ENCODE assay signal across 8 cellular contexts in genomic region chr22:24247011-24247507, GRCh38. TPM values are rescaled to one million over a fixed set of nuclear protein-coding genes. Genes with fewer than 3 reads are reported as not detected.
DNase-seq lines count a peak whose midpoint lies in the region; ATAC-seq, FAIRE-seq and TF ChIP-seq lines count a peak whose summit lies in the region.

No MANE protein-coding gene starts in this region.

- peak overlapping the region; percentile 97 for H2BK20ac ChIP-seq in IMR-90 (ENCODE audit: low read depth, low read length)

- TF ChIP-seq POLR2A in IMR-90 (IDR thresholded peaks at IDR 0.05; ENCODE audit: low read depth, low read length) (0 out of 2 replicates have a peak, but pooled peaks have one; percentile 23), body of pancreas (IDR thresholded peaks at IDR 0.05) (no peak)

- H2BK5ac ChIP-seq in IMR-90 (ENCODE audit: low read depth, low read length, poor library complexity, severe bottlenecking) = peak overlapping the region; percentile 83

- in situ Hi-C loops in IMR-90 (cut with MboI; ENCODE audit: low sequenced_read_pairs) = no loop called here

- H3K4me1 ChIP-seq in IMR-90 (ENCODE audit: control insufficient read depth, insufficient read depth, low read length) (peaks cover 39% of the 10 kb centered on the region), body of pancreas (peaks cover 15% of the 10 kb centered on the region), stomach smooth muscle (ENCODE audit: control insufficient read depth, insufficient read depth, low read length) (peaks cover 25% of the 10 kb centered on the region)

- H2BK120ac ChIP-seq in IMR-90 (ENCODE audit: low read depth, low read length) = peak overlapping the region; percentile 97

- H2AFZ ChIP-seq in IMR-90 (replicated peaks; ENCODE audit: low read length, poor library complexity) = peak overlapping the region; percentile 83

- H3K27ac ChIP-seq in IMR-90 (ENCODE audit: insufficient read depth, low read length) (peak overlapping the region; percentile 93), body of pancreas (peak overlapping the region in 3 of 4 donors; percentile 32 to 62 (median 62)), stomach smooth muscle (ENCODE audit: low read length) (peak overlapping the region; percentile 55)

- H3K14ac ChIP-seq in IMR-90 (replicated peaks; ENCODE audit: low read depth, low read length) = peak overlapping the region; percentile 90

- H3K27me3 ChIP-seq in IMR-90 (ENCODE audit: control insufficient read depth, insufficient read depth, low read length) = no peaks in the 10 kb centered on the region
- H3K27me3 ChIP-seq in body of pancreas = no peaks in the 10 kb centered on the region
- no peaks in the 10 kb centered on the region for H3K27me3 ChIP-seq in stomach smooth muscle (ENCODE audit: control insufficient read depth in 1 of 2, insufficient read depth in 2 of 2, low read length in 2 of 2)

- peaks cover 12% of the 10 kb centered on the region for H3K9me1 ChIP-seq in IMR-90 (ENCODE audit: insufficient read depth, low read length)

- CTCF ChIA-PET in IMR-90 (lab: Yijun Ruan, JAX) = interaction anchor here (0.6 to 1.2 kb wide), 5 partner anchors 42 to 62 kb away, joined by 3 to 13 read pairs (median 3); no protein-coding TSS in a partner anchor

- H3K56ac ChIP-seq in IMR-90 (ENCODE audit: extremely low read depth, insufficient read depth, low read length) = peak overlapping the region; percentile 84

- dilution Hi-C loops in IMR-90 (cut with HindIII; ENCODE audit: low sequenced_read_pairs, unreplicated experiment) = no loop called here

- H3K36me3 ChIP-seq in IMR-90 (ENCODE audit: control insufficient read depth, insufficient read depth, low read length) (no peaks in the 10 kb centered on the region), body of pancreas (replicated peaks in 1 of 2; ENCODE audit: insufficient read depth in 1 of 2, low read depth in 2 of 2) (no peaks in the 10 kb centered on the region), stomach smooth muscle (ENCODE audit: control insufficient read depth in 2 of 2, insufficient read depth in 2 of 2, low read length in 2 of 2) (no peaks in the 10 kb centered on the region)

- no peak for TF ChIP-seq RAD21 in IMR-90 (IDR thresholded peaks at IDR 0.05; ENCODE audit: low read length)

- H4K5ac ChIP-seq in IMR-90 (ENCODE audit: low read depth, low read length) = peak overlapping the region; percentile 66

- H2AK9ac ChIP-seq in IMR-90 (replicated peaks; ENCODE audit: low read depth, low read length, poor library complexity) = peak overlapping the region; percentile 95

- peak overlapping the region; percentile 65 for H3K18ac ChIP-seq in IMR-90 (ENCODE audit: low read depth, low read length)

- DNase-seq in IMR-90 (peak; percentile 7), body of pancreas (no peak), iris pigment epithelial cell (ENCODE audit: low read depth) (peak; percentile 35), NCI-H2029 (lab: John Stamatoyannopoulos, UW) (no peak), GM19239 (ENCODE audit: insufficient read length, low spot score) (no peak)
- no peak for DNase-seq in stimulated activated naive CD4-positive, alpha-beta T cell treated with Interleukin-2 at 50 U/mL for 16 hours (lab: John Stamatoyannopoulos, UW)

- H3K4me3 ChIP-seq in IMR-90 (ENCODE audit: insufficient read depth, low read depth, low read length) (no peak overlapping the region), body of pancreas (no peak overlapping the region), stomach smooth muscle (ENCODE audit: low read length in 2 of 2) (peak overlapping the region in 1 of 2 donors; percentile 15)

- H2AK5ac ChIP-seq in IMR-90 (ENCODE audit: low read depth, low read length) = peak overlapping the region; percentile 97

- peak overlapping the region; percentile 0; the same call in 1 of the 2 replicates for H3K4me2 ChIP-seq in IMR-90 (ENCODE audit: low read depth, low read length)

- H3K9ac ChIP-seq in IMR-90 (ENCODE audit: low read depth, low read length) (peak overlapping the region; percentile 68), stomach smooth muscle (ENCODE audit: low read length in 2 of 2) (peak overlapping the region in 1 of 2 donors; percentile 8)

- H2BK15ac ChIP-seq in IMR-90 (ENCODE audit: low read depth, low read length) = peak overlapping the region; percentile 85

- intact Hi-C loops in IMR-90 (cut with micrococcal nuclease) (loop anchor here (1.0 to 10.0 kb wide), 3 partner anchors 40 to 262 kb away; partner anchors contain the start of gene GSTT2), body of pancreas (cut with DNase I) (loop anchor here (5.0 kb wide), 1 partner anchor 60 kb away; no protein-coding TSS in a partner anchor)

- no peak for FAIRE-seq in GM19239 (lab: Jason Lieb, UNC)

- H4K91ac ChIP-seq in IMR-90 (ENCODE audit: insufficient read depth, low read depth, low read length) = peak overlapping the region; percentile 98

- peak overlapping the region; percentile 95 to 97 for H4K8ac ChIP-seq in IMR-90 (ENCODE audit: low read depth in 2 of 2, low read length in 2 of 2)

- no peaks in the 10 kb centered on the region for H4K20me1 ChIP-seq in IMR-90 (ENCODE audit: insufficient read depth, low read length)

- ATAC-seq in IMR-90 (ENCODE audit: low read depth) (peak; percentile 13; the same call in 1 of the 2 replicates), body of pancreas (no peak), HG03432 (IDR thresholded peaks at IDR 0.05; ENCODE audit: unreplicated experiment) (no peak)

- WGBS in IMR-90 (ENCODE audit: extremely low coverage in 2 of 2, insufficient read length in 1 of 2), 2 experiments = 48% methylated on average over 3 of the region's 6 CpGs; no CpG with 5 or more reads in 1 of the 2 experiments
- 59 to 71% methylated on average over 6 of the region's 6 CpGs for WGBS in body of pancreas, 2 donors

- BruUV-seq in IMR-90 (replicated peaks; lab: Mats Ljungman, UMichigan) = no TSS peak

- peak overlapping the region; percentile 97 for H3K4ac ChIP-seq in IMR-90 (ENCODE audit: low read depth, low read length)

- H3K9me3 ChIP-seq in IMR-90 (ENCODE audit: control insufficient read depth, insufficient read depth, low read length) (no peaks in the 10 kb centered on the region), body of pancreas (no peaks in the 10 kb centered on the region), stomach smooth muscle (ENCODE audit: control insufficient read depth in 2 of 2, low read length in 2 of 2) (no peaks in the 10 kb centered on the region)

- TF ChIP-seq CTCF in IMR-90 (conservative IDR thresholded peaks at IDR 0.05; ENCODE audit: low read depth, low read length) (no peak), body of pancreas (IDR thresholded peaks at IDR 0.05) (no peak)

- POLR2A ChIA-PET in IMR-90 (lab: Charles Lee; ENCODE audit: unreplicated experiment) = no interaction called here

- peaks cover 0 to 23% of the 10 kb centered on the region in 2 experiments; a peak in 2 of 4 replicates for H3K79me1 ChIP-seq in IMR-90 (ENCODE audit: low read depth in 1 of 2, low read length in 2 of 2)

- H3K23ac ChIP-seq in IMR-90 (ENCODE audit: low read depth, low read length) = peak overlapping the region; percentile 85

TF ChIP-seq in IMR-90, 13 proteins besides CTCF, POLR2A, EP300 and RAD21:
- TF ChIP-seq CHD1 (IDR thresholded peaks at IDR 0.05; ENCODE audit: low read depth, low read length) (no peak), ELK1 (IDR thresholded peaks at IDR 0.05; ENCODE audit: borderline replicate concordance, low read depth, low read length) (no peak), FOS (IDR thresholded peaks at IDR 0.05; ENCODE audit: low read depth, low read length) (no peak), MAZ (IDR thresholded peaks at IDR 0.05; ENCODE audit: borderline replicate concordance, low read depth, low read length) (no peak), BHLHE40 (IDR thresholded peaks at IDR 0.05; ENCODE audit: low read depth, low read length) (no peak), NFE2L2 (IDR thresholded peaks at IDR 0.05; ENCODE audit: low read depth, low read length) (no peak), MXI1 (IDR thresholded peaks at IDR 0.05; ENCODE audit: borderline replicate concordance, low read depth, low read length) (no peak), RCOR1 (IDR thresholded peaks at IDR 0.05; ENCODE audit: insufficient replicate concordance, low read length) (no peak), CEBPB (IDR thresholded peaks at IDR 0.05; ENCODE audit: low read depth, low read length) (no peak), RFX5 (IDR thresholded peaks at IDR 0.05; ENCODE audit: low read depth, low read length) (no peak), SMC3 (IDR thresholded peaks at IDR 0.05; ENCODE audit: low read depth, low read length) (no peak), MAFK (IDR thresholded peaks at IDR 0.05; ENCODE audit: low read depth, low read length) (no peak)
- TF ChIP-seq, protein P1, sequence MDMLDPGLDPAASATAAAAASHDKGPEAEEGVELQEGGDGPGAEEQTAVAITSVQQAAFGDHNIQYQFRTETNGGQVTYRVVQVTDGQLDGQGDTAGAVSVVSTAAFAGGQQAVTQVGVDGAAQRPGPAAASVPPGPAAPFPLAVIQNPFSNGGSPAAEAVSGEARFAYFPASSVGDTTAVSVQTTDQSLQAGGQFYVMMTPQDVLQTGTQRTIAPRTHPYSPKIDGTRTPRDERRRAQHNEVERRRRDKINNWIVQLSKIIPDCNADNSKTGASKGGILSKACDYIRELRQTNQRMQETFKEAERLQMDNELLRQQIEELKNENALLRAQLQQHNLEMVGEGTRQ (IDR thresholded peaks at IDR 0.05; ENCODE audit: low read depth, low read length) = no peak

RNA-seq across cellular contexts. Expression of gene GGT5, which starts 2.2 kb away (rescaled TPM):
- 0.18 and 0.28 TPM in 2 replicates for total RNA-seq in IMR-90 (2012; rRNA removed)
- 3.1 and 5.8 TPM in 2 replicates for polyA plus RNA-seq in IMR-90 (2012; rRNA removed)
- 0.58 and 3.1 TPM in 2 replicates for polyA plus RNA-seq in IMR-90 (2012; cell fraction: cytosol; rRNA removed)
- 15.2 and 20.3 TPM in 2 replicates for polyA plus RNA-seq in IMR-90 (2012; cell fraction: nucleus; rRNA removed; ENCODE audit: low replicate concordance)
- total RNA-seq in body of pancreas = 10 to 100 TPM; 24.9 to 41.2 TPM

RNA-seq across cellular contexts. Expression of gene SPECC1L, which starts 23.6 kb away (rescaled TPM):
- total RNA-seq in IMR-90 (2012; rRNA removed) (44.1 and 45.5 TPM in 2 replicates), body of pancreas (10 to 100 TPM; 23.1 to 26.0 TPM)
- polyA plus RNA-seq in IMR-90 (2012; rRNA removed) = 18.4 and 18.7 TPM in 2 replicates
- polyA plus RNA-seq in IMR-90 (2012; cell fraction: cytosol; rRNA removed) = 9.4 and 10.4 TPM in 2 replicates
- polyA plus RNA-seq in IMR-90 (2012; cell fraction: nucleus; rRNA removed; ENCODE audit: low replicate concordance) = 23.1 and 26.8 TPM in 2 replicates

Comparison
In these comparisons a context has a peak if more than half of its experiments do, and no peak if none do; other contexts are left out.
1. DNase-seq: peak in IMR-90 (single experiment) and iris pigment epithelial cell (single experiment); none in body of pancreas (0 of 4), NCI-H2029 (single experiment), GM19239 (single experiment) and stimulated activated naive CD4-positive, alpha-beta T cell treated with Interleukin-2 at 50 U/mL for 16 hours (single experiment).
2. RNA of gene GGT5, which starts 2.2 kb away (total RNA-seq): 24.9 to 41.2 TPM in body of pancreas; 0.18 to 0.28 TPM in IMR-90; every median in the first group is over 10 times any median in the second.
3. Peak in every context shown above with its lines, with median percentiles within 50 percentile points of each other: H3K27ac ChIP-seq.